Comparison of ENCODE assay signal across 11 cellular contexts in the genomic region with DNA sequence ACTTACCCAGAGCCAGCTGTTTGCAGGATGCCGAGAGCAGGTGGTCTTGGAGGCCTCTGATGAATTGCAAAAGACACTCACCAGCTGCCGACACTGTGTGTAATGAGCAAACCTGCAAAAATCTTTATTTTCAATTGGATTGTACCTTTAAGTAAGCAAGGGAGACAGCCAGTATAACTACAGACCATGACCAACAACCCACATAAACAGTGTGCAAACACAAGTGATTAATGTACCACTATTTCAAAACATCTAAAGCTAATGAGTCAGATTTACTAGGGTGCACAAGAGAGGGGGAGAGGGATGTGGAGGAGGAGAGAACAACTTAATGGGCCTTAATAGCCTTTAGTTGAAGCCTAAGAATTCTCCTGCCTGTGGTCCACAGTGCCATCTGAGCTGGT.
DNase-seq lines count a peak whose midpoint lies in the region; ATAC-seq, FAIRE-seq and TF ChIP-seq lines count a peak whose summit lies in the region.
"Had no signal": no experiment of that assay in that cellular context is flagged by ENCODE, and none has a peak within 500 bp of the region (broad histone marks: within the 10 kb centered on the region; RNA-seq: fewer than 3 reads in every experiment).

No MANE protein-coding gene starts in this region.

- CTCF ChIA-PET in MCF 10A (lab: Yijun Ruan, JAX) = no interaction called here

- no peak for ATAC-seq in stimulated activated effector memory CD8-positive, alpha-beta T cell treated with anti-CD3 and anti-CD28 coated beads, Interleukin-12 subunit alpha, Interleukin-12 subunit beta, amount 100 ng/mL, for 72 hours

- DNase-seq in MCF 10A (ENCODE audit: unreplicated experiment) (peak; percentile 41), breast epithelium (ENCODE audit: low spot score in 2 of 2) (no peak), NCI-H748 (lab: John Stamatoyannopoulos, UW; ENCODE audit: unreplicated experiment) (peak; percentile 91), stromal cell of bone marrow (ENCODE audit: low read depth) (peak; percentile 18), NCI-H2029 treated with DMSO at 0.1 percent for 48 hours (lab: John Stamatoyannopoulos, UW) (no peak), foreskin melanocyte (no peak)
- DNase-seq in stimulated activated effector memory CD8-positive, alpha-beta T cell treated with anti-CD3 and anti-CD28 coated beads, Interleukin-12 subunit alpha, Interleukin-12 subunit beta, amount 100 ng/mL, for 72 hours (ENCODE audit: low spot score in 2 of 2) = no peak
- DNase-seq: activated CD8-positive, alpha-beta memory T cell treated with anti-CD3 and anti-CD28 coated beads, Interleukin-2, amount 50 U/mL, for 4 hours; caudate nucleus; NK-92 treated with Interleukin-12 subunit alpha and Interleukin-12 subunit beta, amount 100 ng/mL, for 24 hours had no signal

- H3K9me3 Mint-ChIP-seq in MCF 10A (ENCODE audit: unreplicated experiment) = no peaks in the 10 kb centered on the region
- no peaks in the 10 kb centered on the region for H3K9me3 Mint-ChIP-seq in stimulated activated effector memory CD8-positive, alpha-beta T cell treated with anti-CD3 and anti-CD28 coated beads, Interleukin-12 subunit alpha, Interleukin-12 subunit beta, amount 100 ng/mL, for 72 hours

- intact Hi-C loops in MCF 10A (cut with micrococcal nuclease) = no loop called here
- intact Hi-C loops in breast epithelium (cut with DNase I; ENCODE audit: low total_unique reads) = no loop called here

- no peaks in the 10 kb centered on the region for H3K27me3 ChIP-seq in breast epithelium

- H3K9me3 ChIP-seq in breast epithelium = no peaks in the 10 kb centered on the region

- no peak overlapping the region for H3K4me3 Mint-ChIP-seq in MCF 10A (ENCODE audit: unreplicated experiment)
- no peak overlapping the region for H3K4me3 Mint-ChIP-seq in stimulated activated effector memory CD8-positive, alpha-beta T cell treated with anti-CD3 and anti-CD28 coated beads, Interleukin-12 subunit alpha, Interleukin-12 subunit beta, amount 100 ng/mL, for 72 hours

- POLR2A ChIA-PET in MCF 10A (lab: Yijun Ruan, JAX) = no interaction called here

- no peak overlapping the region for H3K27ac ChIP-seq in breast epithelium

- no peak for TF ChIP-seq POLR2A in breast epithelium (IDR thresholded peaks at IDR 0.05)

- no peaks in the 10 kb centered on the region for H3K36me3 ChIP-seq in breast epithelium

- BruUV-seq in MCF 10A (replicated peaks; lab: Mats Ljungman, UMichigan) = no TSS peak

- H3K4me1 Mint-ChIP-seq in MCF 10A (ENCODE audit: insufficient read depth, unreplicated experiment) = no peaks in the 10 kb centered on the region
- H3K4me1 Mint-ChIP-seq in stimulated activated effector memory CD8-positive, alpha-beta T cell treated with anti-CD3 and anti-CD28 coated beads, Interleukin-12 subunit alpha, Interleukin-12 subunit beta, amount 100 ng/mL, for 72 hours = peaks cover 12% of the 10 kb centered on the region

- no peak overlapping the region for H3K27ac Mint-ChIP-seq in MCF 10A (ENCODE audit: low read depth, unreplicated experiment)
- no peak overlapping the region for H3K27ac Mint-ChIP-seq in stimulated activated effector memory CD8-positive, alpha-beta T cell treated with anti-CD3 and anti-CD28 coated beads, Interleukin-12 subunit alpha, Interleukin-12 subunit beta, amount 100 ng/mL, for 72 hours

- TF ChIP-seq CTCF in MCF 10A (IDR thresholded peaks at IDR 0.05; ENCODE audit: unreplicated experiment) (no peak), breast epithelium (IDR thresholded peaks at IDR 0.05) (no peak)

- no peaks in the 10 kb centered on the region for H3K27me3 Mint-ChIP-seq in MCF 10A (ENCODE audit: insufficient read depth, unreplicated experiment)

- no peaks in the 10 kb centered on the region for H3K4me1 ChIP-seq in breast epithelium

- peak; percentile 93 for FAIRE-seq in endometrium (lab: Jason Lieb, UNC)

- no peaks in the 10 kb centered on the region for H3K36me3 Mint-ChIP-seq in MCF 10A (ENCODE audit: insufficient read depth, unreplicated experiment)
- no peaks in the 10 kb centered on the region for H3K36me3 Mint-ChIP-seq in stimulated activated effector memory CD8-positive, alpha-beta T cell treated with anti-CD3 and anti-CD28 coated beads, Interleukin-12 subunit alpha, Interleukin-12 subunit beta, amount 100 ng/mL, for 72 hours

- H3K4me3 ChIP-seq in breast epithelium = no peak overlapping the region

Comparison
In these comparisons a context has a peak if more than half of its experiments do, and no peak if none do; other contexts are left out.
1. DNase-seq: peak in MCF 10A (single experiment), NCI-H748 (single experiment) and stromal cell of bone marrow (single experiment); none in breast epithelium (0 of 2), NCI-H2029 treated with DMSO at 0.1 percent for 48 hours (single experiment), stimulated activated effector memory CD8-positive, alpha-beta T cell treated with anti-CD3 and anti-CD28 coated beads, Interleukin-12 subunit alpha, Interleukin-12 subunit beta, amount 100 ng/mL, for 72 hours (0 of 2) and foreskin melanocyte (single experiment).